11 cellular contexts compared by ENCODE assay signal in the genomic region with DNA sequence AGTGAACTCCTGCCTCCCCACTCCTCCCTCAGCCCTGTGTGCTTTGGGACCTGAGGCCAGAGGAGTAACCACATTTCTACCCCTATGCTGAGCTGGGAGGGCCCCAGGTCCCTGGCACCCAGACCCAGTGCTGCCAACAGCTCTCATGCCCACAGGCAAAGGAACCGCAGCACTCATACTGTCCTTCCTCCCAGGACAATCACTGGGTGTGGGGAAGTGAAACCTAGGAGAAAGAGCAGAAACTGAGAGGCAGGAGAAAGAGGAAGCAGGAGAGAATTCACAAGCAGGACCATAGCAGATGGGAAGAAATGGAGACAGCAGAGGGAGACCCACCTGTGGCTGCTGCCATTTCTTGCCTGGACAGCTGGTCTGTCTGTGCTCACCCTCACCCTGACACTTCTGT. TPM values are rescaled to one million over a fixed set of nuclear protein-coding genes. Genes with fewer than 3 reads are reported as not detected.
A peak's percentile ranks its signal among the peaks of the same experiment; 100 is the strongest.
DNase-seq lines count a peak whose midpoint lies in the region; ATAC-seq, FAIRE-seq and TF ChIP-seq lines count a peak whose summit lies in the region.
"Had no signal": no experiment of that assay in that cellular context is flagged by ENCODE, and none has a peak within 500 bp of the region (broad histone marks: within the 10 kb centered on the region; RNA-seq: fewer than 3 reads in every experiment).

No MANE protein-coding gene starts in this region.

- intact Hi-C loops in activated CD4-positive, alpha-beta T cell treated with anti-CD3 and anti-CD28 coated beads for 36 hours (cut with DNase I, micrococcal nuclease), result loop anchor here in 1 of 2 experiments (1.0 kb wide), 1 partner anchor 22 kb away; no protein-coding TSS in a partner anchor
- intact Hi-C loops in esophagus squamous epithelium (cut with DNase I) (no loop called here), kidney (cut with DNase I) (no loop called here)

- peaks cover 9 to 55% (median 38%) of the 10 kb centered on the region in 4 donors for H3K4me1 ChIP-seq in Peyer's patch
- H3K4me1 ChIP-seq in esophagus squamous epithelium, result peaks cover 53 to 71% (median 54%) of the 10 kb centered on the region in 3 donors
- peaks cover 28 to 45% of the 10 kb centered on the region in 2 donors for H3K4me1 ChIP-seq in kidney (ENCODE audit: control insufficient read depth in 1 of 2, insufficient read depth in 1 of 2, low read depth in 1 of 2, low read length in 2 of 2)

- TF ChIP-seq POLR2A in Peyer's patch (IDR thresholded peaks at IDR 0.05) (no peak), esophagus squamous epithelium (IDR thresholded peaks at IDR 0.05) (no peak)

- H3K27me3 ChIP-seq in Peyer's patch, result no peaks in the 10 kb centered on the region
- H3K27me3 ChIP-seq in esophagus squamous epithelium, result no peaks in the 10 kb centered on the region
- H3K27me3 ChIP-seq: suprapubic skin had no signal

- no peak for ATAC-seq in activated CD4-positive, alpha-beta T cell treated with anti-CD3 and anti-CD28 coated beads for 36 hours
- no peak for ATAC-seq in stimulated activated effector memory CD8-positive, alpha-beta T cell treated with anti-CD3 and anti-CD28 coated beads, Interleukin-12 subunit alpha, Interleukin-12 subunit beta, amount 100 ng/mL, for 72 hours
- ATAC-seq in GM19324 (IDR thresholded peaks at IDR 0.05; ENCODE audit: low FRiP score, unreplicated experiment), result no peak

- H3K27ac ChIP-seq in Peyer's patch (peak overlapping the region; percentile 71 to 87 (median 80)), esophagus squamous epithelium (peak overlapping the region; percentile 85 to 90 (median 88)), kidney (ENCODE audit: low read depth in 2 of 2, low read length in 2 of 2) (no peak overlapping the region)
- H3K27ac ChIP-seq: VCaP had no signal

- H3K4me1 Mint-ChIP-seq in activated CD4-positive, alpha-beta T cell treated with anti-CD3 and anti-CD28 coated beads for 36 hours, result peaks cover 50% of the 10 kb centered on the region
- peaks cover 83% of the 10 kb centered on the region for H3K4me1 Mint-ChIP-seq in stimulated activated effector memory CD8-positive, alpha-beta T cell treated with anti-CD3 and anti-CD28 coated beads, Interleukin-12 subunit alpha, Interleukin-12 subunit beta, amount 100 ng/mL, for 72 hours

- H3K9me3 ChIP-seq in Peyer's patch (no peaks in the 10 kb centered on the region), esophagus squamous epithelium (no peaks in the 10 kb centered on the region), kidney (ENCODE audit: control insufficient read depth in 1 of 2, low read length in 2 of 2) (no peaks in the 10 kb centered on the region)
- H3K9me3 ChIP-seq: prostate gland, suprapubic skin had no signal

- H3K9ac ChIP-seq in kidney (ENCODE audit: low read length in 2 of 2), result no peak overlapping the region

- WGBS in esophagus squamous epithelium, 2 donors, result 13 to 60% methylated on average over 1 of the region's 1 CpG

- peaks cover 54% of the 10 kb centered on the region for H3K36me3 Mint-ChIP-seq in activated CD4-positive, alpha-beta T cell treated with anti-CD3 and anti-CD28 coated beads for 36 hours (ENCODE audit: low read depth)
- peaks cover 97% of the 10 kb centered on the region for H3K36me3 Mint-ChIP-seq in stimulated activated effector memory CD8-positive, alpha-beta T cell treated with anti-CD3 and anti-CD28 coated beads, Interleukin-12 subunit alpha, Interleukin-12 subunit beta, amount 100 ng/mL, for 72 hours

- TF ChIP-seq CTCF in Peyer's patch (IDR thresholded peaks at IDR 0.05) (no peak), esophagus squamous epithelium (IDR thresholded peaks at IDR 0.05) (no peak), kidney (IDR thresholded peaks at IDR 0.05; ENCODE audit: borderline replicate concordance, extremely low read depth, insufficient read depth) (no peak)

- peak overlapping the region in 2 of 4 donors; percentile 28 to 33 for H3K4me3 ChIP-seq in Peyer's patch
- H3K4me3 ChIP-seq in esophagus squamous epithelium, result peak overlapping the region in 1 of 4 donors; percentile 53
- H3K4me3 ChIP-seq in kidney (ENCODE audit: low read length in 2 of 2), result no peak overlapping the region
- H3K4me3 ChIP-seq: prostate gland had no signal

- peak overlapping the region; percentile 63 for H3K4me3 Mint-ChIP-seq in activated CD4-positive, alpha-beta T cell treated with anti-CD3 and anti-CD28 coated beads for 36 hours
- peak overlapping the region; percentile 80 for H3K4me3 Mint-ChIP-seq in stimulated activated effector memory CD8-positive, alpha-beta T cell treated with anti-CD3 and anti-CD28 coated beads, Interleukin-12 subunit alpha, Interleukin-12 subunit beta, amount 100 ng/mL, for 72 hours

- H3K9me3 Mint-ChIP-seq in activated CD4-positive, alpha-beta T cell treated with anti-CD3 and anti-CD28 coated beads for 36 hours (ENCODE audit: low read depth), result no peaks in the 10 kb centered on the region
- H3K9me3 Mint-ChIP-seq in stimulated activated effector memory CD8-positive, alpha-beta T cell treated with anti-CD3 and anti-CD28 coated beads, Interleukin-12 subunit alpha, Interleukin-12 subunit beta, amount 100 ng/mL, for 72 hours, result no peaks in the 10 kb centered on the region

- DNase-seq in activated CD4-positive, alpha-beta T cell treated with anti-CD3 and anti-CD28 coated beads for 36 hours, result no peak
- no peak for DNase-seq in activated CD4-positive, alpha-beta T cell treated with anti-CD3 and anti-CD28 coated beads, Interleukin-2, amount 50 U/mL, for 4 hours
- peak in 1 of 3 donors; percentile 36 for DNase-seq in Peyer's patch
- no peak for DNase-seq in esophagus squamous epithelium (lab: John Stamatoyannopoulos, UW)
- no peak for DNase-seq in stimulated activated effector memory CD8-positive, alpha-beta T cell treated with anti-CD3 and anti-CD28 coated beads, Interleukin-12 subunit alpha, Interleukin-12 subunit beta, amount 100 ng/mL, for 72 hours (ENCODE audit: low spot score in 2 of 2)
- DNase-seq in NCI-H774 (lab: John Stamatoyannopoulos, UW), result no peak
- no peak for DNase-seq in kidney

- CTCF ChIA-PET in activated CD4-positive, alpha-beta T cell treated with anti-CD3 and anti-CD28 coated beads for 36 hours (lab: Charles Lee), result interaction anchor here (0.6 to 2.0 kb wide), 3 partner anchors 21 to 179 kb away, joined by 3 to 9 read pairs (median 4); no protein-coding TSS in a partner anchor

- H3K27me3 Mint-ChIP-seq in activated CD4-positive, alpha-beta T cell treated with anti-CD3 and anti-CD28 coated beads for 36 hours, result no peaks in the 10 kb centered on the region

- POLR2A ChIA-PET in activated CD4-positive, alpha-beta T cell treated with anti-CD3 and anti-CD28 coated beads for 36 hours (lab: Charles Lee), result interaction anchor here (0.7 to 1.8 kb wide), 3 partner anchors 21 to 578 kb away, joined by 3 to 17 read pairs (median 3); partner anchors contain the start of gene ACTMAP

- H3K36me3 ChIP-seq in Peyer's patch, result peaks cover 0 to 20% (median 0%) of the 10 kb centered on the region in 3 donors
- H3K36me3 ChIP-seq in esophagus squamous epithelium, result peaks cover 0 to 45% (median 12%) of the 10 kb centered on the region in 3 donors
- no peaks in the 10 kb centered on the region for H3K36me3 ChIP-seq in kidney (ENCODE audit: control insufficient read depth in 1 of 2, insufficient read depth in 2 of 2, low read length in 2 of 2)
- H3K36me3 ChIP-seq: prostate gland had no signal

- no peak for FAIRE-seq in kidney (lab: Jason Lieb, UNC)

- peak overlapping the region; percentile 96 for H3K27ac Mint-ChIP-seq in activated CD4-positive, alpha-beta T cell treated with anti-CD3 and anti-CD28 coated beads for 36 hours
- H3K27ac Mint-ChIP-seq in stimulated activated effector memory CD8-positive, alpha-beta T cell treated with anti-CD3 and anti-CD28 coated beads, Interleukin-12 subunit alpha, Interleukin-12 subunit beta, amount 100 ng/mL, for 72 hours, result peak overlapping the region; percentile 97

RNA-seq across cellular contexts. Expression of gene CCDC97, which starts 18.8 kb away (rescaled TPM):
- 10 to 100 TPM; 21.2 to 21.4 TPM for total RNA-seq in activated CD4-positive, alpha-beta T cell treated with anti-CD3 and anti-CD28 coated beads for 36 hours
- total RNA-seq in Peyer's patch (10 to 100 TPM; 17.9 to 33.0 (median 29.6) TPM), esophagus squamous epithelium (10 to 100 TPM in 3 of 4 donors, 1 to 10 TPM in 1; 9.4 to 19.5 (median 14.7) TPM), kidney (28.1 TPM)
- 9.8 TPM for polyA plus RNA-seq in kidney (ENCODE audit: insufficient read depth, low read depth, low replicate concordance)

RNA-seq across cellular contexts. Expression of gene TGFB1, which starts 24.9 kb away (rescaled TPM):
- total RNA-seq in activated CD4-positive, alpha-beta T cell treated with anti-CD3 and anti-CD28 coated beads for 36 hours, result 10 to 100 TPM; 86.2 to 99.0 TPM
- 10 to 100 TPM in 3 of 4 donors, 1 to 10 TPM in 1; 6.8 to 80.9 (median 22.9) TPM for total RNA-seq in Peyer's patch
- total RNA-seq in esophagus squamous epithelium, result 10 to 100 TPM; 13.6 to 36.2 (median 31.9) TPM
- 48.0 TPM for total RNA-seq in kidney
- polyA plus RNA-seq in kidney (ENCODE audit: insufficient read depth, low read depth, low replicate concordance), result 19.1 TPM

RNA-seq across cellular contexts. Expression of gene B9D2, which starts 35.1 kb away (rescaled TPM):
- 1 to 10 TPM; 4.0 to 5.2 TPM for total RNA-seq in activated CD4-positive, alpha-beta T cell treated with anti-CD3 and anti-CD28 coated beads for 36 hours
- total RNA-seq in Peyer's patch (1 to 10 TPM in 3 of 4 donors, not detected in 1; 3.6 to 6.8 (median 3.8) TPM), esophagus squamous epithelium (1 to 10 TPM; 2.5 to 4.6 (median 3.7) TPM), kidney (12.6 TPM)
- 15.7 TPM for polyA plus RNA-seq in kidney (ENCODE audit: insufficient read depth, low read depth, low replicate concordance)

RNA-seq across cellular contexts. Expression of gene TMEM91, which starts 47.5 kb away (rescaled TPM):
- 1 to 10 TPM; 3.0 to 4.0 TPM for total RNA-seq in activated CD4-positive, alpha-beta T cell treated with anti-CD3 and anti-CD28 coated beads for 36 hours
- 10 to 100 TPM in 2 of 4 donors, 1 to 10 TPM in 2; 8.3 to 19.6 (median 11.0) TPM for total RNA-seq in Peyer's patch
- total RNA-seq in esophagus squamous epithelium, result 10 to 100 TPM in 2 of 4 donors, 1 to 10 TPM in 2; 6.2 to 15.8 (median 9.3) TPM
- 9.5 TPM for total RNA-seq in kidney
- polyA plus RNA-seq in kidney (ENCODE audit: insufficient read depth, low read depth, low replicate concordance), result 24.3 TPM

Comparison
In these comparisons a context has a peak if more than half of its experiments do, and no peak if none do; other contexts are left out.
1. H3K27ac ChIP-seq: peak in Peyer's patch (4 of 4) and esophagus squamous epithelium (4 of 4); none in kidney (0 of 2).